ENCODE assay signal across 24 cellular contexts in the genomic region with DNA sequence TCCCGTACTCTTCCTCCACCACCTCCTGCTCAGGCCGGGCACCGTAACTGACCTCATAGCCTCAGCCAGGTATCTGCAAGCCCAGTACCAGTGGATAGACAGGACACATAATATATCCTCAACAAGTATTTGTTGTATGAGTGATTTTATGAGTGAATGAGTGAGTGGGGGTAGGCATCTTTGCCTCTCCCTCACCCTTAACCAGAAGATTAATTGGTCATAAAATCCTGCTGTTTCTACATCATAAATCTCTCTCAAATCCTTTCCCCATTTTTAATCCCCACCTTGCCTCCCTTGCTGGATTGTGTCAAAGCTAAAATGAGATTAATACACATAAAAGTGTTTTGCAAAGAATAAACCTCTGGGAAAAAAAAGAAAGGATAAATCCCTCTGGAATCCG.
"Had no signal": no experiment of that assay in that cellular context is flagged by ENCODE, and none has a peak within 500 bp of the region (broad histone marks: within the 10 kb centered on the region; RNA-seq: fewer than 3 reads in every experiment).

No MANE protein-coding gene starts in this region.

- H3K9me3 ChIP-seq: body of pancreas, breast epithelium had no signal

- H3K36me3 ChIP-seq: breast epithelium had no signal

- ATAC-seq: activated T-cell treated with anti-CD3 and anti-CD28 coated beads, Interleukin-2, amount 50 U/mL, for 4 hours; body of pancreas had no signal

- H3K4me1 ChIP-seq: body of pancreas, breast epithelium had no signal

- DNase-seq: activated B cell treated with CpG ODN at 0.5 μM for 24 hours; activated CD4-positive, alpha-beta memory T cell treated with anti-CD3 and anti-CD28 coated beads for 36 hours; activated CD4-positive, alpha-beta T cell treated with anti-CD3 and anti-CD28 coated beads for 4 hours; activated CD4-positive, alpha-beta T cell treated with anti-CD3 and anti-CD28 coated beads, Interleukin-2, amount 50 U/mL, for 1 hour; activated CD4-positive, CD25-positive, alpha-beta regulatory T cell treated with anti-CD3 and anti-CD28 coated beads, Interleukin-2, amount 50 U/mL, for 72 hours; activated CD8-positive, alpha-beta memory T cell treated with anti-CD3 and anti-CD28 coated beads, Interleukin-2, amount 50 U/mL, for 4 hours; activated effector memory CD4-positive, alpha-beta T cell treated with Interleukin-2 at 50 U/mL for 16 hours; activated naive CD8-positive, alpha-beta T cell treated with anti-CD3 and anti-CD28 coated beads, Interleukin-2, amount 10 ng/mL, durations not matched to agents 7 days and 5 days; activated T-cell treated with anti-CD3 and anti-CD28 coated beads for 4 hours; activated T-cell treated with anti-CD3 and anti-CD28 coated beads, Interleukin-2, amount 50 U/mL, for 4 hours; body of pancreas; Karpas-422; NCI-H1105; NCI-H1417 treated with DMSO at 0.1 percent for 48 hours; NCI-H1930; NCI-H2081 treated with DMSO at 0.1 percent for 48 hours; NCI-H345; NCI-H526 treated with DMSO at 0.1 percent for 48 hours; Right ventricle myocardium superior; SW 1271; T-helper 1 cell; T-helper 9 cell had no signal

- H3K27ac ChIP-seq: body of pancreas, breast epithelium, VCaP had no signal

- H3K4me3 ChIP-seq: body of pancreas, breast epithelium had no signal

- H3K27me3 ChIP-seq: body of pancreas, breast epithelium had no signal
